In genomic region chr4:38562751-38563198, GRCh38 we compare ENCODE assay signal across 10 cellular contexts.
DNase-seq lines count a peak whose midpoint lies in the region; ATAC-seq, FAIRE-seq and TF ChIP-seq lines count a peak whose summit lies in the region.
"Had no signal": no experiment of that assay in that cellular context is flagged by ENCODE, and none has a peak within 500 bp of the region (broad histone marks: within the 10 kb centered on the region; RNA-seq: fewer than 3 reads in every experiment).

No MANE protein-coding gene starts in this region.

- POLR2A ChIA-PET in Caco-2 (lab: Charles Lee): no interaction called here

- H3K9me3 Mint-ChIP-seq in glutamatergic neuron (ENCODE audit: unreplicated experiment): peaks cover 3% of the 10 kb centered on the region
- H3K9me3 Mint-ChIP-seq in Caco-2 (ENCODE audit: unreplicated experiment): no peaks in the 10 kb centered on the region

- H3K27me3 Mint-ChIP-seq in glutamatergic neuron (ENCODE audit: unreplicated experiment) (peaks cover 3% of the 10 kb centered on the region), Caco-2 (ENCODE audit: insufficient read depth, unreplicated experiment) (no peaks in the 10 kb centered on the region)

- H3K4me1 ChIP-seq in pancreas (peaks cover 0 to 5% (median 0%) of the 10 kb centered on the region in 3 donors), Caco-2 (no peaks in the 10 kb centered on the region)

- H3K4me1 Mint-ChIP-seq in glutamatergic neuron (ENCODE audit: low read depth, unreplicated experiment): peaks cover 9% of the 10 kb centered on the region
- peaks cover 6% of the 10 kb centered on the region for H3K4me1 Mint-ChIP-seq in Caco-2 (ENCODE audit: low read depth, unreplicated experiment)

- peak overlapping the region; percentile 41 for H3K27ac Mint-ChIP-seq in glutamatergic neuron (ENCODE audit: unreplicated experiment)
- H3K27ac Mint-ChIP-seq in Caco-2 (ENCODE audit: unreplicated experiment): no peak overlapping the region

- FAIRE-seq in pancreas (lab: Jason Lieb, UNC): no peak

- H3K4me3 ChIP-seq in pancreas (no peak overlapping the region), Caco-2 (ENCODE audit: low read depth, low read length) (no peak overlapping the region)
- H3K4me3 ChIP-seq: testis had no signal

- intact Hi-C loops in pancreas (cut with DNase I) (no loop called here), Caco-2 (cut with micrococcal nuclease; ENCODE audit: unreplicated experiment) (no loop called here)

- H3K4me3 Mint-ChIP-seq in glutamatergic neuron (ENCODE audit: unreplicated experiment): no peak overlapping the region
- no peak overlapping the region for H3K4me3 Mint-ChIP-seq in Caco-2 (ENCODE audit: unreplicated experiment)

- H3K36me3 Mint-ChIP-seq in glutamatergic neuron (ENCODE audit: unreplicated experiment): no peaks in the 10 kb centered on the region
- H3K36me3 Mint-ChIP-seq in Caco-2 (ENCODE audit: insufficient read depth, unreplicated experiment): no peaks in the 10 kb centered on the region

- H3K27ac ChIP-seq in pancreas: no peak overlapping the region
- H3K27ac ChIP-seq: testis had no signal

- no peak for TF ChIP-seq CTCF in glutamatergic neuron (IDR thresholded peaks at IDR 0.05; ENCODE audit: partially characterized antibody, unreplicated experiment)
- TF ChIP-seq CTCF in pancreas (IDR thresholded peaks at IDR 0.05): no peak
- no peak for TF ChIP-seq CTCF in Caco-2 (IDR thresholded peaks at IDR 0.05; ENCODE audit: insufficient read depth in 1 of 2, low read depth in 1 of 2, low read length in 1 of 2, severe bottlenecking in 1 of 2, unreplicated experiment in 1 of 2)

- ATAC-seq in pancreas: peak in 3 of 4 donors; percentile 39 to 73 (median 39)
- no peak for ATAC-seq in HG03045 (IDR thresholded peaks at IDR 0.05; ENCODE audit: unreplicated experiment)

- in situ Hi-C loops in ACHN (cut with HindIII; ENCODE audit: low pct_ligation_motif_present, low pct_unique_long_range_greater_than_20kb, low sequenced_read_pairs): no loop called here

- DNase-seq in GDM1 (lab: John Stamatoyannopoulos, UW) (peak; percentile 5), glutamatergic neuron (no peak), pancreas (no peak), ACHN (no peak), Caco-2 (no peak)
- no peak for DNase-seq in activated CD8-positive, alpha-beta memory T cell treated with anti-CD3 and anti-CD28 coated beads, Interleukin-2, amount 50 U/mL, for 4 hours
- DNase-seq: T-helper 2 cell, testis had no signal

- H3K27me3 ChIP-seq in pancreas (no peaks in the 10 kb centered on the region), Caco-2 (replicated peaks; ENCODE audit: control insufficient read depth, insufficient read depth, low read length) (no peaks in the 10 kb centered on the region)
- H3K27me3 ChIP-seq: testis had no signal

- H3K9me3 ChIP-seq in pancreas: no peaks in the 10 kb centered on the region
- H3K9me3 ChIP-seq in Caco-2: no peaks in the 10 kb centered on the region
- H3K9me3 ChIP-seq: testis had no signal

- H3K36me3 ChIP-seq in pancreas (no peaks in the 10 kb centered on the region), Caco-2 (ENCODE audit: control insufficient read depth, insufficient read depth, low read length) (no peaks in the 10 kb centered on the region)

- BruUV-seq in Caco-2 (replicated peaks; lab: Mats Ljungman, UMichigan): no TSS peak

- 55 to 63% methylated on average over 4 of the region's 4 CpGs for WGBS in pancreas, 2 donors

- CTCF ChIA-PET in Caco-2 (lab: Charles Lee): no interaction called here

TF ChIP-seq in PFSK-1, 5 proteins besides CTCF, POLR2A, EP300 and RAD21:
- TF ChIP-seq REST (IDR thresholded peaks at IDR 0.05; ENCODE audit: insufficient read depth in 1 of 2, low read depth in 2 of 2, low read length in 2 of 2) (peak in 1 of 2 experiments; percentile 57; a peak in 1 of 4 replicates), TAF1 (IDR thresholded peaks at IDR 0.05; ENCODE audit: borderline replicate concordance, insufficient read depth, low read length) (no peak), FOXP2 (optimal IDR thresholded peaks at IDR 0.05; ENCODE audit: borderline replicate concordance, extremely low read depth, extremely low read length, insufficient read depth) (peak; percentile 60)
